ENCODE assay signal across 21 cellular contexts in the genomic region with DNA sequence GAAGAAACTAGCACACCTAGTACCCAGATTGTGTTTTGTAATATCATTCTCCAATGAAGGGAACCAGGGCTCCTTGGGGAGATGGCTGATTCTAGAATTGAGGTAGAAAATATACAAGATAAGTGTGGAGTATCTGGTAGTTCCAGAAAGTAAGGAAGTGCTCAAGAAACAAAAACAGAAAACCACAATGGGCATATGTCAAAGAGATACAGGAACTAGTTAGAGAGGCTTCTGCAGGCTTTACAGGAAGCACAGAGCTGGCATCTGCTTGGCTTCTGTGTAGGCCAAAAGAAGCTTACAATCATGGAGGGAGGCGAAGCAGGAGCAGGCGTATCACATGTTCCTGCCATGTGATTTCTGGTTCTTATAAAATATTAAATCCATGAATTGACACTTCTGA.
"Had no signal": no experiment of that assay in that cellular context is flagged by ENCODE, and none has a peak within 500 bp of the region (broad histone marks: within the 10 kb centered on the region; RNA-seq: fewer than 3 reads in every experiment).

No MANE protein-coding gene starts in this region.

- H3K9me3 Mint-ChIP-seq: activated CD4-positive, alpha-beta memory T cell treated with anti-CD3 and anti-CD28 coated beads for 36 hours; activated naive CD8-positive, alpha-beta T cell treated with anti-CD3 and anti-CD28 coated beads for 36 hours; naive B cell had no signal

- H3K4me3 ChIP-seq: hepatocyte, left lung, lung, upper lobe of right lung had no signal

- DNase-seq: activated CD4-positive, alpha-beta memory T cell treated with anti-CD3 and anti-CD28 coated beads for 36 hours; activated CD4-positive, alpha-beta T cell treated with anti-CD3 and anti-CD28 coated beads for 4 hours; activated CD4-positive, CD25-positive, alpha-beta regulatory T cell; activated naive CD4-positive, alpha-beta T cell treated with Interleukin-2 at 50 U/mL for 16 hours; activated naive CD8-positive, alpha-beta T cell treated with anti-CD3 and anti-CD28 coated beads for 36 hours; activated T-cell treated with anti-CD3 and anti-CD28 coated beads, Interleukin-2, amount 50 U/mL, for 48 hours; central memory CD4-positive, alpha-beta T cell; dermis blood vessel endothelial cell; effector memory CD4-positive, alpha-beta T cell; foreskin melanocyte; kidney glomerular epithelial cell; left lung; naive B cell; nucleus accumbens; right cardiac atrium; stimulated activated CD4-positive, alpha-beta T cell treated with anti-CD3 and anti-CD28 coated beads, Interleukin-4, amount 100 ng/mL, for 4 hours; stimulated activated naive CD8-positive, alpha-beta T cell treated with anti-CD3 and anti-CD28 coated beads, Interleukin-15, Interleukin-2, amounts not matched to agents 100 U/mL and 50 U/mL, for 24 hours; upper lobe of right lung had no signal

- H3K9me3 ChIP-seq: upper lobe of right lung had no signal

- H3K4me1 Mint-ChIP-seq: activated naive CD8-positive, alpha-beta T cell treated with anti-CD3 and anti-CD28 coated beads for 36 hours; naive B cell had no signal

- H3K36me3 ChIP-seq: left lung, upper lobe of right lung had no signal

- H3K4me3 Mint-ChIP-seq: activated CD4-positive, alpha-beta memory T cell treated with anti-CD3 and anti-CD28 coated beads for 36 hours; activated naive CD8-positive, alpha-beta T cell treated with anti-CD3 and anti-CD28 coated beads for 36 hours; naive B cell had no signal

- H3K27ac Mint-ChIP-seq: activated CD4-positive, alpha-beta memory T cell treated with anti-CD3 and anti-CD28 coated beads for 36 hours; activated naive CD8-positive, alpha-beta T cell treated with anti-CD3 and anti-CD28 coated beads for 36 hours had no signal

- H3K27me3 ChIP-seq: hepatocyte, left lung, upper lobe of right lung had no signal

- H3K4me1 ChIP-seq: left lung, parathyroid adenoma, upper lobe of right lung had no signal

- H3K9ac ChIP-seq: parathyroid adenoma had no signal

- H2AFZ ChIP-seq: hepatocyte, parathyroid adenoma had no signal

- H3K36me3 Mint-ChIP-seq: activated CD4-positive, alpha-beta memory T cell treated with anti-CD3 and anti-CD28 coated beads for 36 hours; activated naive CD8-positive, alpha-beta T cell treated with anti-CD3 and anti-CD28 coated beads for 36 hours; naive B cell had no signal

- H3K79me2 ChIP-seq: hepatocyte, parathyroid adenoma had no signal

- H3K4me2 ChIP-seq: hepatocyte had no signal

- H3K27ac ChIP-seq: hepatocyte, left lung, parathyroid adenoma, upper lobe of right lung had no signal

- H3K27me3 Mint-ChIP-seq: activated CD4-positive, alpha-beta memory T cell treated with anti-CD3 and anti-CD28 coated beads for 36 hours had no signal
